7 cellular contexts compared by ENCODE assay signal in the genomic region with DNA sequence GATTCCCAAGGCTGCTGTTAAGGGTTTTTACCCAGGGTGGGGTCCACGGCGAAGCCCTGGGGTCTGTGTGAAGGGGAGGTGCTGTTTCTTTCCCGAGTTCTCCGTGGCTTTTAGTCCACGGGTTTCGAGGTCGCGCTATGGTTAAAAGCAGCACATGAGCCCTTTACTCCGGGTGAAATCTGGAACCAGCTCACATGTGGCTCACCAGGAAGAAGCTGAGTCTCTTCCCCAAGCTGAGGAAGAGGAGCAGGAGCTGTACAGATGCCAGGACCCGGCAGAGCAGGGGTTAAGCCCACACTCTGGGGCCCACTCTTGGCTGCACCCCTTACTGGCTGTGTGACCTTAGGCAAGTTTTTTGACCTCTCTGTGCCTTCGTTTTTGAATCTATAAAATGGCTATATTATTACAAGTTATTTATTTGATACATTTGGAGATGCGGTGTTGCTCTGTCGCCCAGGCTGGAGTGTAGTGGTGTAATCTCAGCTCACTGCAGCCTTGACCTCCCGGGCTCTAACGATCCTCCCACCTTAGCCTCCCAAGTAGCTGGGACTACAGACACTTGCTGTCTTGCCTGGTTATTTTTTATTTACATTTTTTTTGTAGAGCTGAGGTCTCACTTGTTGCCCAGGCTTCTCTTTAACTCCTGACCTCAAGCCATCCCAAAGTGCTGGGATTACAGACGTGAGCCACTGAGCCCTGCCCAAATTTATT.
DNase-seq lines count a peak whose midpoint lies in the region; FAIRE-seq and TF ChIP-seq lines count a peak whose summit lies in the region.

No MANE protein-coding gene starts in this region.

- TF ChIP-seq CTCF in prostate gland (IDR thresholded peaks at IDR 0.05), result no peak

- H3K79me1 ChIP-seq in mesendoderm (ENCODE audit: low read length), result no peaks in the 10 kb centered on the region

- H3K27ac ChIP-seq in ectodermal cell (ENCODE audit: insufficient read depth, low read depth, low read length, poor library complexity, severe bottlenecking) (no peak overlapping the region), mesendoderm (ENCODE audit: low read depth, low read length) (no peak overlapping the region), prostate gland (no peak overlapping the region)

- FAIRE-seq in urothelium cell line (lab: Jason Lieb, UNC), result no peak

- H3K9me3 ChIP-seq in ectodermal cell (ENCODE audit: control insufficient read depth, low read length) (peaks cover 4% of the 10 kb centered on the region), prostate gland (no peaks in the 10 kb centered on the region)

- no peak overlapping the region for H3K4ac ChIP-seq in mesendoderm (ENCODE audit: low read depth, low read length)

- intact Hi-C loops in prostate gland (cut with DNase I), result loop anchor here (10.0 kb wide), 1 partner anchor 1543 kb away; no protein-coding TSS in a partner anchor

- H3K18ac ChIP-seq in mesendoderm (ENCODE audit: low read length), result peak overlapping the region; percentile 77

- WGBS in ectodermal cell, 2 experiments, result 39 to 40% methylated on average over 14 to 15 of the region's 16 CpGs
- WGBS in mesendoderm (ENCODE audit: extremely low coverage, insufficient coverage, low lambda C conversion rate), result no CpG with 5 or more reads among the region's 16 CpGs
- WGBS in prostate gland, result 34% methylated on average over 16 of the region's 16 CpGs

- DNase-seq in HuH-7 (ENCODE audit: low spot score), result peak; percentile 20
- no peak for DNase-seq in mesendoderm
- peak; percentile 51 for DNase-seq in urothelium cell line (ENCODE audit: low spot score)
- DNase-seq in prostate gland (ENCODE audit: low spot score), result no peak
- no peak for DNase-seq in NCI-H1048 (lab: John Stamatoyannopoulos, UW)
- DNase-seq in activated CD4-positive, alpha-beta T cell treated with anti-CD3 and anti-CD28 coated beads for 48 hours, result no peak

- H3K4me1 ChIP-seq in ectodermal cell (ENCODE audit: control insufficient read depth, insufficient read depth, low read length), result peaks cover 20% of the 10 kb centered on the region
- H3K4me1 ChIP-seq in mesendoderm (ENCODE audit: control insufficient read depth, low read depth, low read length), result no peaks in the 10 kb centered on the region
- no peaks in the 10 kb centered on the region for H3K4me1 ChIP-seq in prostate gland (replicated peaks)

- no peak overlapping the region for H4K8ac ChIP-seq in mesendoderm (ENCODE audit: low read depth, low read length)

- H3K23ac ChIP-seq in mesendoderm (ENCODE audit: low read length), result no peak overlapping the region

- no peak overlapping the region for H2BK15ac ChIP-seq in mesendoderm (replicated peaks; ENCODE audit: low read depth)

- H3K56ac ChIP-seq in mesendoderm (ENCODE audit: low read length), result peak overlapping the region; percentile 85

- H3K4me2 ChIP-seq in mesendoderm (ENCODE audit: low read length), result peak overlapping the region; percentile 92

- no peak overlapping the region for H2BK5ac ChIP-seq in mesendoderm (ENCODE audit: low read length)

- H3K27me3 ChIP-seq in ectodermal cell (ENCODE audit: control insufficient read depth, insufficient read depth, low read length, poor library complexity, severe bottlenecking) (no peaks in the 10 kb centered on the region), mesendoderm (ENCODE audit: insufficient read depth, low read length, poor library complexity) (no peaks in the 10 kb centered on the region), prostate gland (replicated peaks; ENCODE audit: insufficient read depth) (no peaks in the 10 kb centered on the region)

- H4K5ac ChIP-seq in mesendoderm (ENCODE audit: low read length), result no peak overlapping the region

- no peaks in the 10 kb centered on the region for H3K79me2 ChIP-seq in mesendoderm (ENCODE audit: control insufficient read depth, insufficient read depth, low read length)

- no peak overlapping the region for H2AK5ac ChIP-seq in mesendoderm (ENCODE audit: low read length)

- H3K36me3 ChIP-seq in ectodermal cell (ENCODE audit: control insufficient read depth, insufficient read depth, low read length), result no peaks in the 10 kb centered on the region
- H3K36me3 ChIP-seq in mesendoderm (ENCODE audit: control insufficient read depth, insufficient read depth, low read length), result no peaks in the 10 kb centered on the region
- H3K36me3 ChIP-seq in prostate gland, result no peaks in the 10 kb centered on the region

- TF ChIP-seq POLR2A in prostate gland (IDR thresholded peaks at IDR 0.05), result no peak

- H3K9ac ChIP-seq in mesendoderm (ENCODE audit: low read length), result peak overlapping the region; percentile 79

- no peak overlapping the region for H2BK120ac ChIP-seq in mesendoderm (ENCODE audit: low read depth, low read length)

- H3K4me3 ChIP-seq in ectodermal cell (ENCODE audit: insufficient read depth, low read depth, low read length) (peak overlapping the region; percentile 27), mesendoderm (ENCODE audit: low read length) (peak overlapping the region; percentile 67), prostate gland (peak overlapping the region in 1 of 2 donors; percentile 28)

Comparison
In these comparisons a context has a peak if more than half of its experiments do, and no peak if none do; other contexts are left out.
1. DNase-seq: peak in HuH-7 (single experiment) and urothelium cell line (single experiment); none in mesendoderm (single experiment), prostate gland (single experiment), NCI-H1048 (single experiment) and activated CD4-positive, alpha-beta T cell treated with anti-CD3 and anti-CD28 coated beads for 48 hours (single experiment).